In genomic region chr14:20454359-20454644, GRCh38 we compare ENCODE assay signal across 1 cellular context.
TF ChIP-seq lines count a peak whose summit lies in the region.

No MANE protein-coding gene starts in this region.

TF ChIP-seq in A549, 52 proteins besides CTCF, POLR2A, EP300 and RAD21 (continued from another document):
- no peak for TF ChIP-seq HMGXB4 (CRISPR knock-in tag; IDR thresholded peaks at IDR 0.05; ENCODE audit: borderline replicate concordance)
